Comparison of ENCODE assay signal across 3 cellular contexts in the genomic region with DNA sequence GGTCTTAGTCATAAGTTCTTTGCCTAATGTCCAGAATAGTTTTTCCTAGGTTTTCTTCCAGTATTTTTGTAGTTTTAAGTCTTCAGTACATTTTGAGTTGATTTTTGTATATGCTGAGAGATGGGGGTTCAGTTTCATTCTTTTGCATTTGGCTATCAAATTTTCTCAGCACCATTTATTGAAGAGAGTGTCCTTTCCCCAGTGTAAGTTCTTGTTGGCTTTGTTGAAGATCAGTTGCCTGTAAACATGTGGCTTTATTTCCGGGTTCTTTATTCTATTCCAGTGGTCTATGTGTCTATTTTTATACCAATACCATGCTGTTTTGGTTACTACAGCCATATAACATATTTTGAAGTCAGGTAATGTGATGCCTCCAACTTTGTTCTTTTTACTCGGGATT.
"Had no signal": no experiment of that assay in that cellular context is flagged by ENCODE, and none has a peak within 500 bp of the region (broad histone marks: within the 10 kb centered on the region; RNA-seq: fewer than 3 reads in every experiment).

No MANE protein-coding gene starts in this region.

- H3K4me3 ChIP-seq: GM12878 had no signal

- DNase-seq: GDM1, GF-D8 had no signal
